ENCODE assay signal across 2 cellular contexts in the genomic region with DNA sequence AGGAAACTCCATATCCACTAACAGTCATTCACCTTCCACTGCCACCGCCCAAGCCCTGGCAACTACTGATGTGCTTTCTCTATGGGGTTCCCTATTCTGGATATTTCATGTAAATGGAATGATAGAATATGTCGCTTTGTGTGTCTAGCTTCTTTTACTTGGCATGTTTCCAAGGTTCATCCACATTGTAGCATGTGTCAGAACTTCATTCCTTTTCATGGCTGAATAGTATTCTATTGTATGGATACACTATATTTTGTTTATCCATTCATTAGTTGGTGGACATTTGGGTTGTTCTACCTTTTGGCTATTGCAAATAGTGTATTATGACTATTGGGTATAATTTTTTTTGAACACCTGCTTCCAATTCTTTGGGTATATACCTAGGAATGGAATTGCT.
TF ChIP-seq lines count a peak whose summit lies in the region.

No MANE protein-coding gene starts in this region.

TF ChIP-seq in HEK293, 187 proteins besides CTCF, POLR2A, EP300 and RAD21:
- peak; percentile 91 for TF ChIP-seq ZNF146 (tag by site-specific recombination; IDR thresholded peaks at IDR 0.05)
- TF ChIP-seq, protein P1, sequence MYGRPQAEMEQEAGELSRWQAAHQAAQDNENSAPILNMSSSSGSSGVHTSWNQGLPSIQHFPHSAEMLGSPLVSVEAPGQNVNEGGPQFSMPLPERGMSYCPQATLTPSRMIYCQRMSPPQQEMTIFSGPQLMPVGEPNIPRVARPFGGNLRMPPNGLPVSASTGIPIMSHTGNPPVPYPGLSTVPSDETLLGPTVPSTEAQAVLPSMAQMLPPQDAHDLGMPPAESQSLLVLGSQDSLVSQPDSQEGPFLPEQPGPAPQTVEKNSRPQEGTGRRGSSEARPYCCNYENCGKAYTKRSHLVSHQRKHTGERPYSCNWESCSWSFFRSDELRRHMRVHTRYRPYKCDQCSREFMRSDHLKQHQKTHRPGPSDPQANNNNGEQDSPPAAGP (tag by site-specific recombination; IDR thresholded peaks at IDR 0.05) = no peak

TF ChIP-seq in K562, 482 proteins besides CTCF, POLR2A, EP300 and RAD21:
- no peak for TF ChIP-seq NUFIP1 (IDR thresholded peaks at IDR 0.05; ENCODE audit: partially characterized antibody)
- peak; percentile 77 for TF ChIP-seq NFIC (IDR thresholded peaks at IDR 0.05)
- TF ChIP-seq ZNF146 (CRISPR knock-in tag; IDR thresholded peaks at IDR 0.05; ENCODE audit: unreplicated experiment) = peak; percentile 70
